ENCODE assay signal across 8 cellular contexts in genomic region chr16:17298238-17298637, GRCh38.
"Had no signal": no experiment of that assay in that cellular context is flagged by ENCODE, and none has a peak within 500 bp of the region (broad histone marks: within the 10 kb centered on the region; RNA-seq: fewer than 3 reads in every experiment).

No MANE protein-coding gene starts in this region.

- ATAC-seq: GM23338, HCT116 had no signal

- H3K4me2 ChIP-seq: GM23338 had no signal

- H3K4me3 Mint-ChIP-seq: GM23338, HFFc6 had no signal

- H3K27ac ChIP-seq: HL-60 had no signal

- H3K36me3 ChIP-seq: HAP-1 had no signal

- H3K9me3 Mint-ChIP-seq: GM23338, HFFc6 had no signal

- H2AFZ ChIP-seq: GM23338 had no signal

- H3K4me3 ChIP-seq: GM23338, HAP-1 had no signal

- H3K4me1 ChIP-seq: HAP-1 had no signal

- H3K9me3 ChIP-seq: HAP-1 had no signal

- DNase-seq: H7, HFFc6, IMR-90, KBM-7 had no signal

- H3K27ac Mint-ChIP-seq: GM23338, HFFc6 had no signal
